In genomic region chr14:64035143-64035542, GRCh38 we compare ENCODE assay signal across 17 cellular contexts.
DNase-seq lines count a peak whose midpoint lies in the region.
"Had no signal": no experiment of that assay in that cellular context is flagged by ENCODE, and none has a peak within 500 bp of the region (broad histone marks: within the 10 kb centered on the region; RNA-seq: fewer than 3 reads in every experiment).

No MANE protein-coding gene starts in this region.

- DNase-seq in GM04504 (ENCODE audit: low read depth), result peak; percentile 22
- peak; percentile 62 for DNase-seq in astrocyte of the hippocampus (ENCODE audit: low read depth, low spot score)
- DNase-seq in iris pigment epithelial cell (ENCODE audit: low read depth), result peak; percentile 54
- no peak for DNase-seq in RKO (ENCODE audit: low spot score)
- no peak for DNase-seq in activated naive CD4-positive, alpha-beta T cell treated with Interleukin-2 at 50 U/mL for 16 hours
- DNase-seq in COR-L47 (lab: John Stamatoyannopoulos, UW), result no peak
- no peak for DNase-seq in islet precursor cell
- DNase-seq: activated CD4-positive, alpha-beta T cell treated with anti-CD3 and anti-CD28 coated beads for 48 hours; activated naive CD4-positive, alpha-beta T cell treated with anti-CD3 and anti-CD28 coated beads for 36 hours; CD4-positive, alpha-beta T cell; DMS79; dorsolateral prefrontal cortex; MV-4-11; naive thymus-derived CD8-positive, alpha-beta T cell; NCI-H1930; NCI-H446 treated with DMSO at 0.1 percent for 48 hours; stimulated activated CD4-positive, alpha-beta T cell treated with anti-CD3 and anti-CD28 coated beads, Interleukin-4, amount 100 ng/mL, for 1 hour had no signal

Comparison
In these comparisons a context has a peak if more than half of its experiments do, and no peak if none do; other contexts are left out.
1. DNase-seq: peak in GM04504 (single experiment), astrocyte of the hippocampus (single experiment) and iris pigment epithelial cell (single experiment); none in RKO (single experiment), activated naive CD4-positive, alpha-beta T cell treated with Interleukin-2 at 50 U/mL for 16 hours (single experiment), COR-L47 (single experiment) and islet precursor cell (single experiment).